1 cellular context compared by ENCODE assay signal in the genomic region with DNA sequence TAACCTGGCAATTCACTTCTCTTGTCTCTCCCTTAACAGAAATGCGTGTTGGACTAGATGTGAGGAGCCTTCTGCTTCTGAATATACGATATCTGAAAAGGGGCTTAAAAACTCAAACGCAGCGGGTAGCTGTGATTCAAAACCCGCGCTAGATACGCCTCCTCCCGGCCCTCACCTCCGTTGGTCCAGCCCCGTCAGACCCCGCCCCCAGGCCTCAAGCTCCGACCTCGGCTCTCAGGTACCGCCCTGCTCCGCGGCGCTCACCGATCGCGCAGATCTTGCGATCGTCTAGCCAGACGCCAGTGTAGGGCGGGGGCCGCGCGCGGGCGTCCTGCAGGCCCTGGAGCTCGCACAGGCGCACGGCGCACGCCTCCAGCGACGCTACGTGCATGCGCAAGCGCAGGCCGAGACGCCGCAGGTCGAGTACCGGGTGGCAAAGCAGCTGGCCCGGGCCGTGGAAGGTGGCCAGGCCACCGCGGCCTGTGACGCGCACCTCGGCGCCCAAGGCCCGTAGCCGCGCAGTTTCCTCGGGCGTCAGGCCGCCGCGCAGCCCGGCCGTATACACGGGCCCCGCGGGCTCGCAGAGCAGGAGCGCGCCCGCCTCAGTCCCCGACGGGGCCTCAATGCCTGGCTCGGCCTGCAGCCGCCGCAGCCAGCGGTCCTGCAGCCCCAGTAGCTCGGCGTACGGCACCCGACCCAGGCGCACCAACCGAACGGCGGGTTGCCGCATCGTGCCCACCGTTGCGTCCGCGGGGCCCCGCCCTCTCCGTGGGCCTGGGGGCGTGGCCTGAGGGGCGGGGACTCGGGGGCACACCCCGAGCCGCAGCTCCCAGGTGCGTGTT.
A peak's percentile ranks its signal among the peaks of the same experiment; 100 is the strongest.
TF ChIP-seq lines count a peak whose summit lies in the region.

TSS of gene LIPT2 (minus strand) at position 751 of the 842 bp plus-strand sequence. CDS start at position 730, 21 bp downstream.

TF ChIP-seq in HEK293, 187 proteins besides CTCF, POLR2A, EP300 and RAD21 (continued from another document and continues in another):
- TF ChIP-seq, protein P1, sequence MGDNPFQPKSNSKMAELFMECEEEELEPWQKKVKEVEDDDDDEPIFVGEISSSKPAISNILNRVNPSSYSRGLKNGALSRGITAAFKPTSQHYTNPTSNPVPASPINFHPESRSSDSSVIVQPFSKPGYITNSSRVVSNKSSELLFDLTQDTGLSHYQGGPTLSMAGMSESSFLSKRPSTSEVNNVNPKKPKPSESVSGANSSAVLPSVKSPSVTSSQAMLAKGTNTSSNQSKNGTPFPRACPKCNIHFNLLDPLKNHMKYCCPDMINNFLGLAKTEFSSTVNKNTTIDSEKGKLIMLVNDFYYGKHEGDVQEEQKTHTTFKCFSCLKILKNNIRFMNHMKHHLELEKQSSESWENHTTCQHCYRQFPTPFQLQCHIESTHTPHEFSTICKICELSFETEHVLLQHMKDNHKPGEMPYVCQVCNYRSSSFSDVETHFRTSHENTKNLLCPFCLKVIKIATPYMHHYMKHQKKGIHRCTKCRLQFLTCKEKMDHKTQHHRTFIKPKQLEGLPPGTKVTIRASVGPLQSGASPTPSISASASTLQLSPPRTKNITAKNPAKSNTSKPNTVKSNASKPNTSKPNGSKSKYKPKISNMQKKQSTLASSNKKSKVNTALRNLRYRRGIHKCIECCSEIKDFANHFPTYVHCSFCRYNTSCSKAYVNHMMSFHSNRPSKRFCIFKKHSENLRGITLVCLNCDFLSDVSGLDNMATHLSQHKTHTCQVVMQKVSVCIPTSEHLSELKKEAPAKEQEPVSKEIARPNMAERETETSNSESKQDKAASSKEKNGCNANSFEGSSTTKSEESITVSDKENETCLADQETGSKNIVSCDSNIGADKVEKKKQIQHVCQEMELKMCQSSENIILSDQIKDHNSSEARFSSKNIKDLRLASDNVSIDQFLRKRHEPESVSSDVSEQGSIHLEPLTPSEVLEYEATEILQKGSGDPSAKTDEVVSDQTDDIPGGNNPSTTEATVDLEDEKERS (tag by site-specific recombination; IDR thresholded peaks at IDR 0.05), result no peak
- no peak for TF ChIP-seq ZNF629 (tag by site-specific recombination; IDR thresholded peaks at IDR 0.05)
- no peak for TF ChIP-seq ZNF416 (tag by site-specific recombination; IDR thresholded peaks at IDR 0.05)
- no peak for TF ChIP-seq ZNF580 (tag by site-specific recombination; IDR thresholded peaks at IDR 0.05)
- TF ChIP-seq ZSCAN18 (tag by site-specific recombination; IDR thresholded peaks at IDR 0.05), result no peak
- TF ChIP-seq ZNF2 (tag by site-specific recombination; IDR thresholded peaks at IDR 0.05), result no peak
- TF ChIP-seq ZSCAN30 (tag by site-specific recombination; IDR thresholded peaks at IDR 0.05), result peak; percentile 80
- no peak for TF ChIP-seq ZBTB49 (tag by site-specific recombination; IDR thresholded peaks at IDR 0.05; ENCODE audit: low read depth)
- no peak; the same call in 1 of the 2 replicates for TF ChIP-seq GLIS1 (tag by site-specific recombination; IDR thresholded peaks at IDR 0.05)
- TF ChIP-seq ZNF670 (tag by site-specific recombination; IDR thresholded peaks at IDR 0.05; ENCODE audit: low read depth), result no peak
- 0 out of 2 replicates have a peak, but pooled peaks have one; percentile 29 for TF ChIP-seq ZNF768 (tag by site-specific recombination; IDR thresholded peaks at IDR 0.05)
- TF ChIP-seq KLF9 (tag by site-specific recombination; IDR thresholded peaks at IDR 0.05; ENCODE audit: low read depth), result peak; percentile 94
- TF ChIP-seq, protein P2, sequence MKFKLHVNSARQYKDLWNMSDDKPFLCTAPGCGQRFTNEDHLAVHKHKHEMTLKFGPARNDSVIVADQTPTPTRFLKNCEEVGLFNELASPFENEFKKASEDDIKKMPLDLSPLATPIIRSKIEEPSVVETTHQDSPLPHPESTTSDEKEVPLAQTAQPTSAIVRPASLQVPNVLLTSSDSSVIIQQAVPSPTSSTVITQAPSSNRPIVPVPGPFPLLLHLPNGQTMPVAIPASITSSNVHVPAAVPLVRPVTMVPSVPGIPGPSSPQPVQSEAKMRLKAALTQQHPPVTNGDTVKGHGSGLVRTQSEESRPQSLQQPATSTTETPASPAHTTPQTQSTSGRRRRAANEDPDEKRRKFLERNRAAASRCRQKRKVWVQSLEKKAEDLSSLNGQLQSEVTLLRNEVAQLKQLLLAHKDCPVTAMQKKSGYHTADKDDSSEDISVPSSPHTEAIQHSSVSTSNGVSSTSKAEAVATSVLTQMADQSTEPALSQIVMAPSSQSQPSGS (tag by site-specific recombination; IDR thresholded peaks at IDR 0.05; ENCODE audit: low read depth), result no peak
- 0 out of 2 replicates have a peak, but pooled peaks have one; percentile 56 for TF ChIP-seq ZNF600 (tag by site-specific recombination; IDR thresholded peaks at IDR 0.05)
- TF ChIP-seq, protein P3, sequence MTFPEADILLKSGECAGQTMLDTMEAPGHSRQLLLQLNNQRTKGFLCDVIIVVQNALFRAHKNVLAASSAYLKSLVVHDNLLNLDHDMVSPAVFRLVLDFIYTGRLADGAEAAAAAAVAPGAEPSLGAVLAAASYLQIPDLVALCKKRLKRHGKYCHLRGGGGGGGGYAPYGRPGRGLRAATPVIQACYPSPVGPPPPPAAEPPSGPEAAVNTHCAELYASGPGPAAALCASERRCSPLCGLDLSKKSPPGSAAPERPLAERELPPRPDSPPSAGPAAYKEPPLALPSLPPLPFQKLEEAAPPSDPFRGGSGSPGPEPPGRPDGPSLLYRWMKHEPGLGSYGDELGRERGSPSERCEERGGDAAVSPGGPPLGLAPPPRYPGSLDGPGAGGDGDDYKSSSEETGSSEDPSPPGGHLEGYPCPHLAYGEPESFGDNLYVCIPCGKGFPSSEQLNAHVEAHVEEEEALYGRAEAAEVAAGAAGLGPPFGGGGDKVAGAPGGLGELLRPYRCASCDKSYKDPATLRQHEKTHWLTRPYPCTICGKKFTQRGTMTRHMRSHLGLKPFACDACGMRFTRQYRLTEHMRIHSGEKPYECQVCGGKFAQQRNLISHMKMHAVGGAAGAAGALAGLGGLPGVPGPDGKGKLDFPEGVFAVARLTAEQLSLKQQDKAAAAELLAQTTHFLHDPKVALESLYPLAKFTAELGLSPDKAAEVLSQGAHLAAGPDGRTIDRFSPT (tag by site-specific recombination; IDR thresholded peaks at IDR 0.05), result peak; percentile 74; the same call in 1 of the 2 replicates
- TF ChIP-seq, protein P4, sequence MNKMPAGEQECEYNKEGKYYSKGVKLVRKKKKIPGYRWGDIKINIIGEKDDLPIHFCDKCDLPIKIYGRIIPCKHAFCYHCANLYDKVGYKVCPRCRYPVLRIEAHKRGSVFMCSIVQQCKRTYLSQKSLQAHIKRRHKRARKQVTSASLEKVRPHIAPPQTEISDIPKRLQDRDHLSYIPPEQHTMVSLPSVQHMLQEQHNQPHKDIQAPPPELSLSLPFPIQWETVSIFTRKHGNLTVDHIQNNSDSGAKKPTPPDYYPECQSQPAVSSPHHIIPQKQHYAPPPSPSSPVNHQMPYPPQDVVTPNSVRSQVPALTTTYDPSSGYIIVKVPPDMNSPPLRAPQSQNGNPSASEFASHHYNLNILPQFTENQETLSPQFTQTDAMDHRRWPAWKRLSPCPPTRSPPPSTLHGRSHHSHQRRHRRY (tag by site-specific recombination; IDR thresholded peaks at IDR 0.05), result no peak
- no peak for TF ChIP-seq ZBTB21 (tag by site-specific recombination; IDR thresholded peaks at IDR 0.05)
- 0 out of 2 replicates have a peak, but pooled peaks have one; percentile 14 for TF ChIP-seq ZNF223 (tag by site-specific recombination; IDR thresholded peaks at IDR 0.05)
- TF ChIP-seq ZNF596 (tag by site-specific recombination; IDR thresholded peaks at IDR 0.05), result peak; percentile 38; the same call in 1 of the 2 replicates
- peak; percentile 74 for TF ChIP-seq ZFHX2 (tag by site-specific recombination; conservative IDR thresholded peaks at IDR 0.05)
- TF ChIP-seq ZNF473 (tag by site-specific recombination; IDR thresholded peaks at IDR 0.05), result no peak
- TF ChIP-seq ZNF561 (tag by site-specific recombination; IDR thresholded peaks at IDR 0.05; ENCODE audit: borderline replicate concordance), result peak; percentile 56; the same call in 1 of the 2 replicates
- no peak for TF ChIP-seq ZNF792 (tag by site-specific recombination; IDR thresholded peaks at IDR 0.05)
- TF ChIP-seq ZNF433 (tag by site-specific recombination; IDR thresholded peaks at IDR 0.05; ENCODE audit: low read depth), result no peak
- no peak for TF ChIP-seq ZNF777 (tag by site-specific recombination; IDR thresholded peaks at IDR 0.05; ENCODE audit: borderline replicate concordance)
- TF ChIP-seq ZNF514 (tag by site-specific recombination; IDR thresholded peaks at IDR 0.05), result no peak
- 0 out of 2 replicates have a peak, but pooled peaks have one; percentile 60 for TF ChIP-seq IKZF3 (tag by site-specific recombination; IDR thresholded peaks at IDR 0.05)
- TF ChIP-seq ZBTB10 (tag by site-specific recombination; IDR thresholded peaks at IDR 0.05), result no peak
- peak; percentile 78 for TF ChIP-seq ZBTB20 (tag by site-specific recombination; IDR thresholded peaks at IDR 0.05)
- TF ChIP-seq ZNF202 (tag by site-specific recombination; IDR thresholded peaks at IDR 0.05; ENCODE audit: borderline replicate concordance), result no peak
- TF ChIP-seq KLF7 (tag by site-specific recombination; IDR thresholded peaks at IDR 0.05; ENCODE audit: borderline replicate concordance), result no peak
- TF ChIP-seq SP2 (tag by site-specific recombination; IDR thresholded peaks at IDR 0.05), result peak; percentile 87
- no peak for TF ChIP-seq ZNF184 (tag by site-specific recombination; IDR thresholded peaks at IDR 0.05)
- no peak for TF ChIP-seq ZNF10 (tag by site-specific recombination; IDR thresholded peaks at IDR 0.05)
- no peak for TF ChIP-seq ZNF132 (tag by site-specific recombination; IDR thresholded peaks at IDR 0.05; ENCODE audit: borderline replicate concordance)
- no peak for TF ChIP-seq ZNF350 (tag by site-specific recombination; IDR thresholded peaks at IDR 0.05)
- TF ChIP-seq ZNF501 (tag by site-specific recombination; IDR thresholded peaks at IDR 0.05), result no peak
- no peak for TF ChIP-seq SCRT1 (tag by site-specific recombination; IDR thresholded peaks at IDR 0.05; ENCODE audit: borderline replicate concordance)
- no peak for TF ChIP-seq MYNN (tag by site-specific recombination; IDR thresholded peaks at IDR 0.05; ENCODE audit: borderline replicate concordance)
- no peak for TF ChIP-seq ZNF426 (tag by site-specific recombination; IDR thresholded peaks at IDR 0.05)
- no peak for TF ChIP-seq ZNF174 (tag by site-specific recombination; IDR thresholded peaks at IDR 0.05)
